Comparison of ENCODE assay signal across 11 cellular contexts in the genomic region with DNA sequence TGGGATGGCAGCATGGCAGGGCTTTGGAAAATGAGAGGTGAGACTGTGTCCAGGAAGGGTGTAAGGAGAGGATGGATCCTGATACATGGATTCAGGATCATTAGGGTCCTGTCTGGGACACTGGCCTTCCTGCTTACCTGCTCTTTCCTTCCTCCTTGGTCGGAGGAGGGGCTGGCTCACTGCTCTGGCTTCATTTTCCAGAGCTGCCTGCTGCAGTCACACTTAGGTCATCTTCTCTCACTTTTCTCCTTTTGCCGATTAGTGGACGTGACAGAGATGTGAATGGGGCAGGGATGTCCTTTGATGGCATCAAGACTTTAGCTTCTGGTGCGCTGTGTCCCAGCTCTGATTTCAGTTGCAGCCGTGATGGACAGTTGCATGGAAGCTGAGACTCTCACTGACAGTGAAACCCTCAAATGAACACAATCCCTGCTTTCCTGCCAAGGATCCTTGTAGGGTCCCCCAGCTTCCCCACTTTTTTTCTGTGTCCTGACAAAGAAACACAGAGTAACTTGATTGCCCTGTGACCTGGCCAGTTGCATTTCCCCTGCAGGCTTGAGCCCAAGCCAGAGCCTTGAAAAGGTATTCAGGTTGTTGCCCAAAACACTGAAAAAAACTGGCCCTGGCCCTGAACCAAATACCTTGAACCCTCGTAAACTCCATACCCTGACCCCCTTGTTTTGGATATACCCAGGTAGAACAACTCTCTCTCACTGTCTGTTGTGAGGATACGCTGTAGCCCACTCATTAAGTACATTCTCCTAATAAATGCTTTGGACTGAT. TPM values are rescaled to one million over a fixed set of nuclear protein-coding genes. Genes with fewer than 3 reads are reported as not detected.
A peak's percentile ranks its signal among the peaks of the same experiment; 100 is the strongest.
DNase-seq lines count a peak whose midpoint lies in the region; ATAC-seq and TF ChIP-seq lines count a peak whose summit lies in the region.
"Had no signal": no experiment of that assay in that cellular context is flagged by ENCODE, and none has a peak within 500 bp of the region (broad histone marks: within the 10 kb centered on the region; RNA-seq: fewer than 3 reads in every experiment).

No MANE protein-coding gene starts in this region.

- H3K9me3 Mint-ChIP-seq in activated B cell treated with CpG ODN at 0.5 μM for 24 hours: no peaks in the 10 kb centered on the region
- H3K9me3 Mint-ChIP-seq: activated naive CD8-positive, alpha-beta T cell treated with anti-CD3 and anti-CD28 coated beads, Interleukin-2, amount 50 U/mL, for 24 hours had no signal

- no peak overlapping the region for H3K4me3 Mint-ChIP-seq in activated B cell treated with CpG ODN at 0.5 μM for 24 hours
- H3K4me3 Mint-ChIP-seq: activated naive CD8-positive, alpha-beta T cell treated with anti-CD3 and anti-CD28 coated beads, Interleukin-2, amount 50 U/mL, for 24 hours had no signal

- H3K79me2 ChIP-seq in SK-N-SH (ENCODE audit: insufficient read depth): no peaks in the 10 kb centered on the region
- no peaks in the 10 kb centered on the region for H3K79me2 ChIP-seq in GM23248 (ENCODE audit: insufficient read depth)

- no peaks in the 10 kb centered on the region for H3K27me3 Mint-ChIP-seq in activated B cell treated with CpG ODN at 0.5 μM for 24 hours
- H3K27me3 Mint-ChIP-seq: activated naive CD8-positive, alpha-beta T cell treated with anti-CD3 and anti-CD28 coated beads, Interleukin-2, amount 50 U/mL, for 24 hours had no signal

- intact Hi-C loops in activated B cell treated with CpG ODN at 0.5 μM for 24 hours (cut with micrococcal nuclease) (loop anchor here (1.0 kb wide), 6 partner anchors 9 to 294 kb away; partner anchors contain the start of genes DHRS1, IPO4, MDP1 and NOP9), esophagus squamous epithelium (cut with DNase I) (no loop called here)

- no peak overlapping the region for H3K27ac ChIP-seq in SK-N-SH (ENCODE audit: low read depth in 2 of 2, low read length in 1 of 2)
- peak overlapping the region; percentile 92 to 97 (median 95) for H3K27ac ChIP-seq in esophagus squamous epithelium
- peak overlapping the region in 13 of 21 experiments; percentile 29 to 94 (median 90) for H3K27ac ChIP-seq in skin epidermis
- no peak overlapping the region for H3K27ac ChIP-seq in GM23248

- H3F3A ChIP-seq in SK-N-SH (replicated peaks; ENCODE audit: insufficient read depth) (peaks cover 4% of the 10 kb centered on the region), GM23248 (ENCODE audit: insufficient read depth) (peaks cover 8% of the 10 kb centered on the region; the same call in 1 of the 2 replicates)

- WGBS in SK-N-SH (ENCODE audit: low lambda C conversion rate): 70% methylated on average over 7 of the region's 7 CpGs
- 51 to 67% methylated on average over 5 to 6 of the region's 7 CpGs for WGBS in esophagus squamous epithelium, 2 donors
- WGBS in GM23248 (ENCODE audit: low coverage in 1 of 2, low lambda C conversion rate in 2 of 2, missing lambda C conversion rate in 2 of 2), 2 experiments: 73 to 76% methylated on average over 7 of the region's 7 CpGs

- in situ Hi-C loops in GM23248 (cut with MboI): no loop called here

- peak overlapping the region; percentile 59 for H3K27ac Mint-ChIP-seq in activated B cell treated with CpG ODN at 0.5 μM for 24 hours

- POLR2A ChIA-PET in SK-N-SH (lab: Yijun Ruan, JAX) (interaction anchor here (0.6 to 1.5 kb wide), 7 partner anchors 9 to 128 kb away, joined by 3 to 6 read pairs (median 3); partner anchors contain the start of genes DHRS1, NOP9 and TINF2), activated B cell treated with CpG ODN at 0.5 μM for 24 hours (lab: Charles Lee) (interaction anchor here (0.6 to 4.4 kb wide), 15 partner anchors 9 to 194 kb away, joined by 3 to 46 read pairs (median 5); partner anchors contain the start of genes CHMP4A, DCAF11, DHRS1 and IRF9)

- CTCF ChIA-PET in SK-N-SH (lab: Yijun Ruan, JAX): interaction anchor here (0.6 to 6.7 kb wide), 43 partner anchors 9 to 294 kb away, joined by 3 to 115 read pairs (median 4); partner anchors contain the start of genes ADCY4, DHRS1, IPO4 and KHNYN
- CTCF ChIA-PET in activated B cell treated with CpG ODN at 0.5 μM for 24 hours (lab: Charles Lee): interaction anchor here (0.6 to 7.2 kb wide), 31 partner anchors 9 to 257 kb away, joined by 3 to 67 read pairs (median 5); partner anchors contain the start of genes CARMIL3, CBLN3, DCAF11 and DHRS1

- TF ChIP-seq RAD21 in SK-N-SH (IDR thresholded peaks at IDR 0.05; ENCODE audit: low read length): no peak

- no peaks in the 10 kb centered on the region for H4K20me1 ChIP-seq in SK-N-SH (ENCODE audit: insufficient read depth)
- H4K20me1 ChIP-seq in GM23248 (ENCODE audit: insufficient read depth): no peaks in the 10 kb centered on the region

- H3K9me2 ChIP-seq in SK-N-SH (no peaks in the 10 kb centered on the region), GM23248 (ENCODE audit: insufficient read depth) (no peaks in the 10 kb centered on the region)

- H2AFZ ChIP-seq in SK-N-SH (ENCODE audit: low read depth) (no peak overlapping the region), GM23248 (no peak overlapping the region)

- H3K4me2 ChIP-seq in SK-N-SH: no peak overlapping the region
- H3K4me2 ChIP-seq in GM23248 (ENCODE audit: unreplicated experiment): no peak overlapping the region

- peaks cover 47% of the 10 kb centered on the region for H3K4me1 Mint-ChIP-seq in activated B cell treated with CpG ODN at 0.5 μM for 24 hours

- H3K9ac ChIP-seq in SK-N-SH (no peak overlapping the region), GM23248 (no peak overlapping the region)

- DNase-seq in SK-N-SH: no peak
- no peak for DNase-seq in activated B cell treated with CpG ODN at 0.5 μM for 24 hours
- no peak for DNase-seq in esophagus squamous epithelium (lab: John Stamatoyannopoulos, UW)
- DNase-seq in GM23248: no peak
- no peak for DNase-seq in iPS-NIHi7 (ENCODE audit: extremely low spot score)
- no peak for DNase-seq in stimulated activated CD4-positive, alpha-beta T cell treated with anti-CD3 and anti-CD28 coated beads, Interleukin-2, amount 100 ng/mL, for 24 hours
- DNase-seq: kidney had no signal

- H3K9me3 ChIP-seq in SK-N-SH: no peaks in the 10 kb centered on the region
- H3K9me3 ChIP-seq in esophagus squamous epithelium: no peaks in the 10 kb centered on the region
- H3K9me3 ChIP-seq in GM23248 (ENCODE audit: low read depth): no peaks in the 10 kb centered on the region
- H3K9me3 ChIP-seq: gastroesophageal sphincter had no signal

- H3K27me3 ChIP-seq in SK-N-SH (ENCODE audit: insufficient read depth) (no peaks in the 10 kb centered on the region), esophagus squamous epithelium (no peaks in the 10 kb centered on the region), GM23248 (replicated peaks; ENCODE audit: insufficient read depth) (no peaks in the 10 kb centered on the region)
- H3K27me3 ChIP-seq: gastroesophageal sphincter had no signal

- H3K4me1 ChIP-seq in SK-N-SH (ENCODE audit: control insufficient read depth in 1 of 2, insufficient read depth in 2 of 2, low read depth in 1 of 2, low read length in 1 of 2) (peaks cover 0 to 2% of the 10 kb centered on the region in 2 experiments; a peak in 1 of 4 replicates), esophagus squamous epithelium (peaks cover 51 to 62% (median 51%) of the 10 kb centered on the region in 3 donors), GM23248 (ENCODE audit: insufficient read depth) (peaks cover 15% of the 10 kb centered on the region)

- peak; percentile 37 for ATAC-seq in SK-N-SH treated with all-trans-retinoic acid at 6 μM for 48 hours
- no peak for ATAC-seq in activated B cell treated with CpG ODN at 0.5 μM for 24 hours (ENCODE audit: low read depth)
- ATAC-seq: activated naive CD8-positive, alpha-beta T cell treated with anti-CD3 and anti-CD28 coated beads, Interleukin-2, amount 50 U/mL, for 24 hours; gastroesophageal sphincter had no signal

- TF ChIP-seq EP300 in SK-N-SH (IDR thresholded peaks at IDR 0.05; ENCODE audit: borderline replicate concordance in 1 of 2, low read depth in 1 of 2, low read length in 1 of 2): no peak

- no peak for TF ChIP-seq POLR2A in esophagus squamous epithelium (IDR thresholded peaks at IDR 0.05)

- peaks cover 46% of the 10 kb centered on the region for H3K36me3 Mint-ChIP-seq in activated B cell treated with CpG ODN at 0.5 μM for 24 hours (ENCODE audit: low read depth)

- H3K36me3 ChIP-seq in SK-N-SH (replicated peaks in 1 of 2; ENCODE audit: control insufficient read depth in 1 of 2, insufficient read depth in 2 of 2, low read length in 1 of 2) (peaks cover 14 to 61% of the 10 kb centered on the region in 2 experiments), esophagus squamous epithelium (peaks cover 0 to 45% (median 29%) of the 10 kb centered on the region in 3 donors), GM23248 (ENCODE audit: low read depth) (peaks cover 5% of the 10 kb centered on the region; the same call in 1 of the 2 replicates)

- TF ChIP-seq CTCF in SK-N-SH (IDR thresholded peaks at IDR 0.05): no peak; the same call in 1 of the 2 replicates
- TF ChIP-seq CTCF in activated B cell treated with CpG ODN at 0.5 μM for 24 hours (IDR thresholded peaks at IDR 0.05): no peak
- TF ChIP-seq CTCF in esophagus squamous epithelium (IDR thresholded peaks at IDR 0.05): no peak

- H3K4me3 ChIP-seq in SK-N-SH (ENCODE audit: low read depth in 2 of 2, low read length in 1 of 2): peak overlapping the region in 1 of 2 experiments; percentile 49; a peak in 1 of 4 replicates
- no peak overlapping the region for H3K4me3 ChIP-seq in esophagus squamous epithelium
- no peak overlapping the region for H3K4me3 ChIP-seq in skin epidermis
- H3K4me3 ChIP-seq in GM23248: no peak overlapping the region
- H3K4me3 ChIP-seq: gastroesophageal sphincter had no signal

RNA-seq across cellular contexts. Expression of gene CIDEB, which starts 0.8 kb away (rescaled TPM):
- polyA plus RNA-seq in SK-N-SH (2012; rRNA removed) (0.03 and 0.05 TPM in 2 replicates), GM23248 (2016; fragmentation: Nextera tagmentation; extraction: Ambion mirVana) (1.2 TPM in 2 replicates)
- 0.05 TPM in 1 of 2 replicates, not detected in the other for polyA plus RNA-seq in SK-N-SH (2012; cell fraction: cytosol; rRNA removed)
- polyA plus RNA-seq in SK-N-SH (2012; cell fraction: nucleus; rRNA removed): 0.04 and 0.20 TPM in 2 replicates
- total RNA-seq in activated B cell treated with CpG ODN at 0.5 μM for 24 hours (9.2 and 9.4 TPM in 2 replicates), esophagus squamous epithelium (10 to 100 TPM; 18.3 to 41.4 (median 30.4) TPM)
- 0.51 and 2.1 TPM in 2 replicates for total RNA-seq in GM23248 (2014; rRNA removed; shearing (Covaris generic))

RNA-seq across cellular contexts. Expression of gene LTB4R2, which starts 1.4 kb away (rescaled TPM):
- polyA plus RNA-seq in SK-N-SH (2012; rRNA removed) (8.2 and 12.2 TPM in 2 replicates), GM23248 (2016; fragmentation: Nextera tagmentation; extraction: Ambion mirVana) (0.30 and 0.45 TPM in 2 replicates)
- polyA plus RNA-seq in SK-N-SH (2012; cell fraction: cytosol; rRNA removed): 0.51 and 0.59 TPM in 2 replicates
- polyA plus RNA-seq in SK-N-SH (2012; cell fraction: nucleus; rRNA removed): 87.2 and 146 TPM in 2 replicates
- total RNA-seq in activated B cell treated with CpG ODN at 0.5 μM for 24 hours (7.7 and 9.1 TPM in 2 replicates), esophagus squamous epithelium (100 to 1,000 TPM in 3 of 4 donors, 10 to 100 TPM in 1; 66.0 to 169 (median 123) TPM)
- 3.5 and 6.8 TPM in 2 replicates for total RNA-seq in GM23248 (2014; rRNA removed; shearing (Covaris generic))

RNA-seq across cellular contexts. Expression of gene LTB4R, which starts 2.8 kb away (rescaled TPM):
- polyA plus RNA-seq in SK-N-SH (2012; rRNA removed) (11.9 and 14.0 TPM in 2 replicates), GM23248 (2016; fragmentation: Nextera tagmentation; extraction: Ambion mirVana) (0.41 and 1.1 TPM in 2 replicates)
- 0.72 and 1.2 TPM in 2 replicates for polyA plus RNA-seq in SK-N-SH (2012; cell fraction: cytosol; rRNA removed)
- 187 and 244 TPM in 2 replicates for polyA plus RNA-seq in SK-N-SH (2012; cell fraction: nucleus; rRNA removed)
- total RNA-seq in activated B cell treated with CpG ODN at 0.5 μM for 24 hours (8.2 and 8.6 TPM in 2 replicates), esophagus squamous epithelium (10 to 100 TPM; 47.9 to 99.9 (median 85.4) TPM)
- total RNA-seq in GM23248 (2014; rRNA removed; shearing (Covaris generic)): 1.4 and 2.4 TPM in 2 replicates

RNA-seq across cellular contexts. Expression of gene NOP9, which starts 8.9 kb away (rescaled TPM):
- 11.9 and 17.2 TPM in 2 replicates for polyA plus RNA-seq in SK-N-SH (2012; rRNA removed)
- polyA plus RNA-seq in SK-N-SH (2012; cell fraction: cytosol; rRNA removed): 5.0 and 6.5 TPM in 2 replicates
- polyA plus RNA-seq in SK-N-SH (2012; cell fraction: nucleus; rRNA removed): 58.8 and 60.9 TPM in 2 replicates
- 30.5 and 36.4 TPM in 2 replicates for total RNA-seq in activated B cell treated with CpG ODN at 0.5 μM for 24 hours
- total RNA-seq in esophagus squamous epithelium: 10 to 100 TPM; 18.0 to 29.8 (median 25.0) TPM
- total RNA-seq in GM23248 (2014; rRNA removed; shearing (Covaris generic)): 19.3 and 23.7 TPM in 2 replicates
- 2.5 and 2.6 TPM in 2 replicates for polyA plus RNA-seq in GM23248 (2016; fragmentation: Nextera tagmentation; extraction: Ambion mirVana)

RNA-seq across cellular contexts. Expression of gene DHRS1, which starts 9.0 kb away (rescaled TPM):
- 65.4 and 71.7 TPM in 2 replicates for polyA plus RNA-seq in SK-N-SH (2012; rRNA removed)
- 35.1 and 41.5 TPM in 2 replicates for polyA plus RNA-seq in SK-N-SH (2012; cell fraction: cytosol; rRNA removed)
- polyA plus RNA-seq in SK-N-SH (2012; cell fraction: nucleus; rRNA removed): 154 and 173 TPM in 2 replicates
- total RNA-seq in activated B cell treated with CpG ODN at 0.5 μM for 24 hours: 32.5 and 33.9 TPM in 2 replicates
- 100 to 1,000 TPM in 2 of 4 donors, 10 to 100 TPM in 2; 81.6 to 164 (median 101) TPM for total RNA-seq in esophagus squamous epithelium
- 12.8 and 32.1 TPM in 2 replicates for total RNA-seq in GM23248 (2014; rRNA removed; shearing (Covaris generic))
- polyA plus RNA-seq in GM23248 (2016; fragmentation: Nextera tagmentation; extraction: Ambion mirVana): 31.0 and 34.7 TPM in 2 replicates

Comparison
In these comparisons a context has a peak if more than half of its experiments do, and no peak if none do; other contexts are left out.
1. H3K27ac ChIP-seq: peak in esophagus squamous epithelium (4 of 4) and skin epidermis (13 of 21); none in SK-N-SH (0 of 2) and GM23248 (single experiment).